Comparison of ENCODE assay signal across 8 cellular contexts in the genomic region with DNA sequence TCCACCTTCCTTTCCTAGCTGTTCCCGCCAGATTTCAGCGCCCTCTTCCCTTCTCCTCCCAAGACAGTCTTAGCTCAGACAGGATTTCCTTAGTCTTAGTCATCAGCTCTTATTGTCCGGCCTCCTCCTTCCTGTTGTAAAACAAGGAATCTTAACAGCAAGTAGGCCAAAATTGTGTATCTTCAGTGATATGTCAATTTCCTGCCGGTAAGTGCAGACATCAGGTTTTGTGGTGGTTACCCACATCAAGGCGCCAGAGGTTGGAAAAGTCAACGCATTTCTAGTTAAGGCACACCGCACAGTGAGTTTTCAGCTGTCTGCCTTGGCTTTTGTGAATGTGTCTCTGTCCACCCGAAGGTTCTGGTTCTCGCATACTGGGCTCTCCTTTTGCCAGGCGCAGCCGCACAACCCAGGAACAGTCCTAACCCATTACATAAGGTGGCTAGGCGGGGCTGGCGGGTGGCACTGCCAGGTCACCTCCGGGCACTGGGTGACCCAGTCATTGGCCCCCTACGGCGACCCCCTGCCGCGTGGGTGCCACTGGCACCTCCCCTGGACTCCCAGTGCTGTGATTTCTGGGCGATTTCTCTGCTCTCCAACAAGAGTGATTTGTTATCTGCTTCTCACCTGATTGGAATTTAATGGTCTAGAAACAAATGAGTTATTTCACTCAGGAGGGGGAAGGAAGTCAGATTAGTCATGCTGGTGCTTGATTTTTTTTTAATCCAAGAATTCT. TPM values are rescaled to one million over a fixed set of nuclear protein-coding genes. Genes with fewer than 3 reads are reported as not detected.
A peak's percentile ranks its signal among the peaks of the same experiment; 100 is the strongest.
DNase-seq lines count a peak whose midpoint lies in the region; ATAC-seq and TF ChIP-seq lines count a peak whose summit lies in the region.

No MANE protein-coding gene starts in this region.

- no peak for DNase-seq in heart right ventricle
- DNase-seq in cardiac septum (ENCODE audit: low spot score), result no peak
- DNase-seq in astrocyte of the hippocampus (ENCODE audit: low read depth, low spot score), result peak; percentile 88
- peak; percentile 49 to 89 for DNase-seq in lung microvascular endothelial cell (ENCODE audit: low read depth in 2 of 2)
- no peak for DNase-seq in uterus

- H3K36me3 ChIP-seq in heart right ventricle (peaks cover 0 to 40% (median 0%) of the 10 kb centered on the region in 9 donors), uterus (no peaks in the 10 kb centered on the region)

- H3K27ac ChIP-seq in heart right ventricle, result peak overlapping the region; percentile 28 to 91 (median 76)
- H3K27ac ChIP-seq in uterus, result peak overlapping the region; percentile 89 to 93

- peak overlapping the region in 3 of 10 donors; percentile 3 to 23 (median 8) for H3K4me3 ChIP-seq in heart right ventricle
- H3K4me3 ChIP-seq in uterus, result peak overlapping the region in 1 of 2 donors; percentile 9

- H3K9me3 ChIP-seq in heart right ventricle (no peaks in the 10 kb centered on the region), uterus (no peaks in the 10 kb centered on the region)

- H3K27me3 ChIP-seq in heart right ventricle (no peaks in the 10 kb centered on the region), uterus (no peaks in the 10 kb centered on the region)

- 47 to 56% methylated on average over 19 of the region's 19 CpGs for WGBS in heart right ventricle, 2 donors

- ATAC-seq in heart right ventricle (peak in 7 of 8 donors; percentile 18 to 68 (median 34)), HG03460 (IDR thresholded peaks at IDR 0.05; ENCODE audit: unreplicated experiment) (no peak), GM19351 (IDR thresholded peaks at IDR 0.05; ENCODE audit: unreplicated experiment) (no peak), HG03571 (IDR thresholded peaks at IDR 0.05; ENCODE audit: unreplicated experiment) (no peak)

- intact Hi-C loops in heart right ventricle (cut with DNase I), result loop anchor here in 1 of 10 donors (10.0 kb wide), 1 partner anchor 95 kb away; no protein-coding TSS in a partner anchor
- intact Hi-C loops in cardiac septum (cut with DNase I), result loop anchor here (5.0 kb wide), 1 partner anchor 87 kb away; no protein-coding TSS in a partner anchor
- intact Hi-C loops in uterus (cut with DNase I; ENCODE audit: low total_unique reads), result no loop called here

- TF ChIP-seq POLR2A in uterus (IDR thresholded peaks at IDR 0.05), result no peak

- TF ChIP-seq CTCF in heart right ventricle (IDR thresholded peaks at IDR 0.05) (no peak), uterus (IDR thresholded peaks at IDR 0.05) (no peak)

- H3K4me1 ChIP-seq in heart right ventricle (peaks cover 32 to 100% (median 96%) of the 10 kb centered on the region in 9 donors), uterus (peaks cover 6 to 13% of the 10 kb centered on the region in 2 donors)

RNA-seq across cellular contexts. Expression of a gene that starts 12.9 kb away (rescaled TPM):
- 100 to 1,000 TPM in 7 of 10 donors, 10 to 100 TPM in 3; 81.7 to 301 (median 128) TPM for total RNA-seq in heart right ventricle
- polyA plus RNA-seq in heart right ventricle, result 100 to 1,000 TPM; 111 to 265 TPM
- 165 TPM for total RNA-seq in cardiac septum
- total RNA-seq in lung microvascular endothelial cell, result 728 and 775 TPM in 2 replicates
- 100 to 1,000 TPM; 157 to 606 (median 284) TPM for total RNA-seq in uterus

RNA-seq across cellular contexts. Expression of a gene that starts 13.0 kb away (rescaled TPM):
- 100 to 1,000 TPM in 7 of 10 donors, 10 to 100 TPM in 3; 96.3 to 342 (median 147) TPM for total RNA-seq in heart right ventricle
- 100 to 1,000 TPM in 1 of 2 donors, 10 to 100 TPM in 1; 83.3 to 234 TPM for polyA plus RNA-seq in heart right ventricle
- total RNA-seq in cardiac septum, result 196 TPM
- 836 and 1,068 TPM in 2 replicates for total RNA-seq in lung microvascular endothelial cell
- total RNA-seq in uterus, result 100 to 1,000 TPM; 164 to 737 (median 209) TPM

Comparison
In these comparisons a context has a peak if more than half of its experiments do, and no peak if none do; other contexts are left out.
1. ATAC-seq: peak in heart right ventricle (7 of 8); none in HG03460 (single experiment), GM19351 (single experiment) and HG03571 (single experiment).
2. DNase-seq: peak in astrocyte of the hippocampus (single experiment) and lung microvascular endothelial cell (2 of 2); none in heart right ventricle (0 of 2), cardiac septum (single experiment) and uterus (0 of 2).